Comparison of ENCODE assay signal across 8 cellular contexts in the genomic region with DNA sequence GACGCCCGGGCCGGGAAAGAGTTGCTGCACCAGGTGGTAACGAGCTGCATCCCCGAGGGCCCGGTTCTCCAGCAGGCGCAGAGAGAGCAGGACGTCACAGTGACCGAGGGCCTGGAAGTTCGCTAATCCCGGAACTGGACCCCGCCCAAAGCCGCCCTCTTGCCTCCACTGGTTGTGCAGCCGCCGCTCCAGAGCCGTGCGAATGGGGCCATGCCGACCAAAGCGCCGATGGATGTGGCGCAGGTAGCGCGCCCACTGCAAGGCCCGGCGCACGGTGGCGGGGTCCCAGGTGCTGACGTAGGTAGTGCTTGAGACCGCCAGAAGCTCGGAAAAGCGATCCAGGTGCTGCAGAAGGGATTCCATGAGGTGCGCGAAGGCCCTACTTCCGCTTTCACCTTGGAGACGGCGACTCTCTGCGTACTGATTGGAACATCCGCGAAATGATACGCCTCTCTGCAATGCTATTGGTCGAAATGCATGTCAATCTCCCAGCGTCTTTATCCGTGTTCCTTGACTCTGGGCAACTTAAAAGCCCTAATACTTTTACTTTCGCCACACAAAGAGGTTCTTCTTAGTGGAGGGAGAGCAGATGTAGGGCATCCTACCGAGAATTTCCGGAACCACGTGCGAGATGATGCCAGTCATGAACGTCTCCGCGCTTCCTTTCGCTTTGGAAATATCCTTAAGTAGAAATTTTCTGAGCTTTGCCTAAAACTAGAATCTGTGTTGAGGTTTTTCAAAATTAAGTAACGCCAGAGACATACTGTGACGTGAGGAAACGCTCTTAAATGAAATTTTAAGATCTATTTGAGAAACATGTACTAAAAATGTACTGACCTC. TPM values are rescaled to one million over a fixed set of nuclear protein-coding genes. Genes with fewer than 3 reads are reported as not detected.
DNase-seq lines count a peak whose midpoint lies in the region; ATAC-seq lines count a peak whose summit lies in the region.

Gene FANCF, minus strand, starts transcription at position 376 of the 840 bp plus-strand sequence. Its CDS starts 13 bp downstream, at position 363.

- peak within 1 kb of the TSS; percentile 96 to 99 (median 98) for H3K4me3 Mint-ChIP-seq in CD8-positive, alpha-beta memory T cell
- H3K4me3 Mint-ChIP-seq in effector memory CD8-positive, alpha-beta T cell, result peak within 1 kb of the TSS; percentile 97 to 98

- H3K9me3 Mint-ChIP-seq in CD8-positive, alpha-beta memory T cell, result no peaks in the 10 kb centered on the region
- no peaks in the 10 kb centered on the region for H3K9me3 Mint-ChIP-seq in effector memory CD8-positive, alpha-beta T cell

- peak; percentile 97 for ATAC-seq in GM19468 (IDR thresholded peaks at IDR 0.05; ENCODE audit: extremely low read depth, unreplicated experiment)
- ATAC-seq in effector memory CD8-positive, alpha-beta T cell (replicated peaks), result peak; percentile 91

- H3K9me3 ChIP-seq in CD8-positive, alpha-beta memory T cell (ENCODE audit: low read length), result no peaks in the 10 kb centered on the region

- H3K36me3 ChIP-seq in CD8-positive, alpha-beta memory T cell (ENCODE audit: insufficient read depth, low read length), result no peaks in the 10 kb centered on the region

- H3K27me3 Mint-ChIP-seq in CD8-positive, alpha-beta memory T cell, result no peaks in the 10 kb centered on the region
- H3K27me3 Mint-ChIP-seq in effector memory CD8-positive, alpha-beta T cell, result no peaks in the 10 kb centered on the region

- peaks cover 0 to 33% (median 11%) of the 10 kb centered on the region in 3 donors for H3K36me3 Mint-ChIP-seq in CD8-positive, alpha-beta memory T cell
- H3K36me3 Mint-ChIP-seq in effector memory CD8-positive, alpha-beta T cell (ENCODE audit: insufficient read depth), result peaks cover 20% of the 10 kb centered on the region

- peak within 1 kb of the TSS; percentile 93 for H3K27ac ChIP-seq in CD8-positive, alpha-beta memory T cell (ENCODE audit: low read depth, low read length)

- peak within 1 kb of the TSS; percentile 91 to 99 (median 99) for H3K27ac Mint-ChIP-seq in CD8-positive, alpha-beta memory T cell
- H3K27ac Mint-ChIP-seq in effector memory CD8-positive, alpha-beta T cell, result peak within 1 kb of the TSS; percentile 98 to 99

- no peaks in the 10 kb centered on the region for H3K27me3 ChIP-seq in CD8-positive, alpha-beta memory T cell (ENCODE audit: insufficient read depth, low read length, poor library complexity, severe bottlenecking)

- H3K4me3 ChIP-seq in CD8-positive, alpha-beta memory T cell (ENCODE audit: low read length), result peak within 1 kb of the TSS; percentile 95

- POLR2A ChIA-PET in CD8-positive, alpha-beta memory T cell (lab: Charles Lee), result interaction anchor here (0.6 to 1.8 kb wide), 3 partner anchors 32 to 203 kb away, joined by 3 to 9 read pairs (median 3); partner anchors contain the start of gene SVIP

- H3K4me1 ChIP-seq in CD8-positive, alpha-beta memory T cell (ENCODE audit: insufficient read depth, low read length), result peaks cover 38% of the 10 kb centered on the region

- H3K4me1 Mint-ChIP-seq in CD8-positive, alpha-beta memory T cell, result peaks cover 45 to 56% (median 51%) of the 10 kb centered on the region in 3 donors
- H3K4me1 Mint-ChIP-seq in effector memory CD8-positive, alpha-beta T cell (ENCODE audit: low read depth in 2 of 2), result peaks cover 23 to 31% of the 10 kb centered on the region in 2 donors

- peak; percentile 85 to 96 (median 95) for DNase-seq in CD8-positive, alpha-beta memory T cell
- DNase-seq in HS-5 (ENCODE audit: low read depth) (peak; percentile 98), medulla oblongata (ENCODE audit: extremely low spot score) (peak; percentile 100)
- DNase-seq in NK-92 treated with Interleukin-12 subunit alpha and Interleukin-12 subunit beta, amount 100 ng/mL, for 24 hours (lab: John Stamatoyannopoulos, UW), result peak; percentile 83
- DNase-seq in activated CD8-positive, alpha-beta memory T cell treated with anti-CD3 and anti-CD28 coated beads for 24 hours, result peak; percentile 95
- peak; percentile 96 to 97 (median 97) for DNase-seq in effector memory CD8-positive, alpha-beta T cell
- DNase-seq in stimulated activated CD8-positive, alpha-beta memory T cell treated with anti-CD3 and anti-CD28 coated beads, Interleukin-12 subunit alpha, Interleukin-12 subunit beta, amount 100 ng/mL, for 1 hour (ENCODE audit: low read depth), result peak; percentile 94

- CTCF ChIA-PET in CD8-positive, alpha-beta memory T cell (lab: Charles Lee), result interaction anchor here (0.8 to 1.7 kb wide), 3 partner anchors 9 to 203 kb away, joined by 3 to 6 read pairs (median 4); partner anchors contain the start of gene SVIP

RNA-seq across cellular contexts. Expression of gene FANCF, which starts in this region (rescaled TPM):
- 10 to 100 TPM; 14.8 to 15.6 TPM for total RNA-seq in CD8-positive, alpha-beta memory T cell
- 15.3 TPM for polyA plus RNA-seq in CD8-positive, alpha-beta memory T cell

Comparison
In these comparisons a context has a peak if more than half of its experiments do, and no peak if none do; other contexts are left out.
1. Peak in every context shown above with its lines: DNase-seq, ATAC-seq, H3K4me3 ChIP-seq and H3K27ac ChIP-seq.